In genomic region chr2:10830203-10830602, GRCh38 we compare ENCODE assay signal across 20 cellular contexts.
"Had no signal": no experiment of that assay in that cellular context is flagged by ENCODE, and none has a peak within 500 bp of the region (broad histone marks: within the 10 kb centered on the region; RNA-seq: fewer than 3 reads in every experiment).

No MANE protein-coding gene starts in this region.

- H3K36me3 ChIP-seq: neutrophil, sigmoid colon, tibial artery, upper lobe of right lung, vagina had no signal

- DNase-seq: effector CD4-positive, alpha-beta T cell; endodermal cell; erythroblast; foreskin keratinocyte; left cardiac atrium; mammary epithelial cell; posterior cingulate gyrus; sigmoid colon; stimulated activated CD4-positive, alpha-beta T cell treated with anti-CD3 and anti-CD28 coated beads, Interleukin-2, amount 100 ng/mL, for 48 hours; stimulated activated naive CD8-positive, alpha-beta T cell treated with anti-CD3 and anti-CD28 coated beads, Interleukin-15, Interleukin-2, amounts not matched to agents 100 U/mL and 50 U/mL, for 24 hours; tibial artery; upper lobe of right lung had no signal

- H3K9me3 ChIP-seq: neutrophil, sigmoid colon, tibial artery, upper lobe of right lung, vagina had no signal

- H3K27ac ChIP-seq: coronary artery, foreskin keratinocyte, hepatocyte, neutrophil, sigmoid colon, skin epidermis, tibial artery, upper lobe of right lung, vagina had no signal

- H3K4me3 Mint-ChIP-seq: endodermal cell, nephron had no signal

- H3K27ac Mint-ChIP-seq: endodermal cell, nephron had no signal

- ATAC-seq: foreskin keratinocyte; left cardiac atrium; stimulated activated naive CD8-positive, alpha-beta T cell treated with anti-CD3 and anti-CD28 coated beads, Interleukin-15, Interleukin-2, amounts not matched to agents 100 U/mL and 50 U/mL, for 24 hours; upper lobe of right lung had no signal

- H3K4me1 ChIP-seq: foreskin keratinocyte, upper lobe of right lung, vagina had no signal

- H3K4me3 ChIP-seq: coronary artery, hepatocyte, sigmoid colon, skin epidermis, tibial artery, upper lobe of right lung, vagina had no signal

- H3K9me3 Mint-ChIP-seq: endodermal cell had no signal

- H3K27me3 ChIP-seq: vagina had no signal

- FAIRE-seq: endothelial cell of umbilical vein, kidney had no signal
